ENCODE assay signal across 9 cellular contexts in genomic region chr1:203300441-203301330, GRCh38. TPM values are rescaled to one million over a fixed set of nuclear protein-coding genes. Genes with fewer than 3 reads are reported as not detected.
A peak's percentile ranks its signal among the peaks of the same experiment; 100 is the strongest.
DNase-seq lines count a peak whose midpoint lies in the region; TF ChIP-seq lines count a peak whose summit lies in the region.
"Had no signal": no experiment of that assay in that cellular context is flagged by ENCODE, and none has a peak within 500 bp of the region (broad histone marks: within the 10 kb centered on the region; RNA-seq: fewer than 3 reads in every experiment).

No MANE protein-coding gene starts in this region.

- TF ChIP-seq POLR2A in suprapubic skin (IDR thresholded peaks at IDR 0.05), result no peak

- peak overlapping the region; percentile 49 for H3K4me3 ChIP-seq in OCI-LY1 (ENCODE audit: low read depth, low read length, poor library complexity, severe bottlenecking)
- H3K4me3 ChIP-seq in epithelial cell of esophagus (ENCODE audit: low read length), result no peak overlapping the region
- no peak overlapping the region for H3K4me3 ChIP-seq in suprapubic skin

- H3K9me3 Mint-ChIP-seq in activated naive CD8-positive, alpha-beta T cell (ENCODE audit: low read depth), result no peaks in the 10 kb centered on the region
- no peaks in the 10 kb centered on the region for H3K9me3 Mint-ChIP-seq in activated naive CD8-positive, alpha-beta T cell treated with anti-CD3 and anti-CD28 coated beads for 36 hours

- H3K36me3 Mint-ChIP-seq in activated naive CD8-positive, alpha-beta T cell, result no peaks in the 10 kb centered on the region
- H3K36me3 Mint-ChIP-seq in activated naive CD8-positive, alpha-beta T cell treated with anti-CD3 and anti-CD28 coated beads for 36 hours, result no peaks in the 10 kb centered on the region

- no peaks in the 10 kb centered on the region for H3K9me2 ChIP-seq in OCI-LY1 (ENCODE audit: low read depth, low read length)

- H3F3A ChIP-seq in OCI-LY1 (ENCODE audit: insufficient read depth, low read length), result peaks cover 10% of the 10 kb centered on the region

- no peak overlapping the region for H3K4me3 Mint-ChIP-seq in activated naive CD8-positive, alpha-beta T cell
- no peak overlapping the region for H3K4me3 Mint-ChIP-seq in activated naive CD8-positive, alpha-beta T cell treated with anti-CD3 and anti-CD28 coated beads for 36 hours

- H2AFZ ChIP-seq in OCI-LY1 (ENCODE audit: low read length), result no peak overlapping the region

- TF ChIP-seq CTCF in OCI-LY1 (IDR thresholded peaks at IDR 0.05; ENCODE audit: low read length) (no peak), epithelial cell of esophagus (IDR thresholded peaks at IDR 0.05; ENCODE audit: insufficient read depth, low read depth, low read length, missing control alignments) (no peak), suprapubic skin (IDR thresholded peaks at IDR 0.05) (no peak)

- H3K27ac Mint-ChIP-seq in activated naive CD8-positive, alpha-beta T cell, result peak overlapping the region; percentile 48
- no peak overlapping the region for H3K27ac Mint-ChIP-seq in activated naive CD8-positive, alpha-beta T cell treated with anti-CD3 and anti-CD28 coated beads for 36 hours

- no peaks in the 10 kb centered on the region for H3K27me3 Mint-ChIP-seq in activated naive CD8-positive, alpha-beta T cell
- H3K27me3 Mint-ChIP-seq in activated naive CD8-positive, alpha-beta T cell treated with anti-CD3 and anti-CD28 coated beads for 36 hours, result no peaks in the 10 kb centered on the region

- no peaks in the 10 kb centered on the region for H4K20me1 ChIP-seq in OCI-LY1 (ENCODE audit: insufficient read depth, low read length)

- H3K27me3 ChIP-seq in OCI-LY1 (ENCODE audit: insufficient read depth, low read length), result no peaks in the 10 kb centered on the region
- no peaks in the 10 kb centered on the region for H3K27me3 ChIP-seq in suprapubic skin

- H3K9ac ChIP-seq in OCI-LY1 (ENCODE audit: low read length), result peak overlapping the region; percentile 85

- peaks cover 58% of the 10 kb centered on the region for H3K4me1 Mint-ChIP-seq in activated naive CD8-positive, alpha-beta T cell (ENCODE audit: low read depth)
- peaks cover 48% of the 10 kb centered on the region for H3K4me1 Mint-ChIP-seq in activated naive CD8-positive, alpha-beta T cell treated with anti-CD3 and anti-CD28 coated beads for 36 hours

- H3K9me3 ChIP-seq in OCI-LY1 (ENCODE audit: low read length) (no peaks in the 10 kb centered on the region), suprapubic skin (no peaks in the 10 kb centered on the region)

- peak overlapping the region; percentile 73 for H3K4me2 ChIP-seq in OCI-LY1 (ENCODE audit: low read length)

- peaks cover 16% of the 10 kb centered on the region for H3K79me2 ChIP-seq in OCI-LY1 (ENCODE audit: insufficient read depth, low read length)

- H3K27ac ChIP-seq in OCI-LY1 (ENCODE audit: low read depth, low read length, poor library complexity, severe bottlenecking) (peak overlapping the region; percentile 100), suprapubic skin (peak overlapping the region; percentile 70)

- H3K4me1 ChIP-seq in OCI-LY1 (ENCODE audit: insufficient read depth, low read length, severe bottlenecking) (peaks cover 92% of the 10 kb centered on the region), suprapubic skin (peaks cover 46% of the 10 kb centered on the region)

- H3K36me3 ChIP-seq in OCI-LY1 (ENCODE audit: insufficient read depth, low read length) (peaks cover 3% of the 10 kb centered on the region), suprapubic skin (no peaks in the 10 kb centered on the region)

- DNase-seq in activated naive CD8-positive, alpha-beta T cell treated with anti-CD3 and anti-CD28 coated beads for 36 hours, result no peak
- DNase-seq in epithelial cell of esophagus (ENCODE audit: low read depth) (peak; percentile 57), suprapubic skin (ENCODE audit: low spot score in 2 of 2) (no peak), NCI-H1105 treated with DMSO at 0.1 percent for 48 hours (lab: John Stamatoyannopoulos, UW) (no peak), epidermal melanocyte (ENCODE audit: insufficient read length, low spot score) (no peak)
- no peak for DNase-seq in central memory CD4-positive, alpha-beta T cell
- DNase-seq: stimulated activated naive CD4-positive, alpha-beta T cell treated with Interleukin-2 at 50 U/mL for 16 hours had no signal

- WGBS in suprapubic skin, result 52% methylated on average over 11 of the region's 11 CpGs

- no peak for TF ChIP-seq EP300 in suprapubic skin (IDR thresholded peaks at IDR 0.05)

RNA-seq across cellular contexts. Expression of gene BTG2, which starts 4.6 kb away (rescaled TPM):
- 10 to 100 TPM; 74.7 to 81.2 TPM for total RNA-seq in activated naive CD8-positive, alpha-beta T cell treated with anti-CD3 and anti-CD28 coated beads for 36 hours
- 100 to 1,000 TPM; 160 to 319 (median 193) TPM for total RNA-seq in suprapubic skin

RNA-seq across cellular contexts. Expression of gene FMOD, which starts 50.2 kb away (rescaled TPM):
- total RNA-seq in activated naive CD8-positive, alpha-beta T cell treated with anti-CD3 and anti-CD28 coated beads for 36 hours, result 1 to 10 TPM; 3.2 to 3.3 TPM
- 10 to 100 TPM; 13.3 to 36.6 (median 22.9) TPM for total RNA-seq in suprapubic skin
